10 cellular contexts compared by ENCODE assay signal in genomic region chr20:23629017-23629541, GRCh38. TPM values are rescaled to one million over a fixed set of nuclear protein-coding genes. Genes with fewer than 3 reads are reported as not detected.
DNase-seq lines count a peak whose midpoint lies in the region; ATAC-seq lines count a peak whose summit lies in the region.
"Had no signal": no experiment of that assay in that cellular context is flagged by ENCODE, and none has a peak within 500 bp of the region (broad histone marks: within the 10 kb centered on the region; RNA-seq: fewer than 3 reads in every experiment).

No MANE protein-coding gene starts in this region.

- DNase-seq in LoVo (ENCODE audit: low spot score) (peak; percentile 67), ecto neural progenitor cell (ENCODE audit: low spot score) (peak; percentile 26), lung microvascular endothelial cell (ENCODE audit: low read depth in 2 of 2) (peak; percentile 82 to 86), NCI-H524 (lab: John Stamatoyannopoulos, UW) (no peak), midbrain (lab: John Stamatoyannopoulos, UW) (no peak), NCI-H524 treated with DMSO at 0.1 percent for 48 hours (lab: John Stamatoyannopoulos, UW) (no peak)
- DNase-seq in activated CD8-positive, alpha-beta memory T cell treated with anti-CD3 and anti-CD28 coated beads, Interleukin-2, amount 10 ng/mL, durations not matched to agents 7 days and 5 days: no peak
- DNase-seq: BE2C had no signal

- no peak for ATAC-seq in activated CD8-positive, alpha-beta memory T cell treated with anti-CD3 and anti-CD28 coated beads, Interleukin-2, amount 10 ng/mL, durations not matched to agents 7 days and 5 days
- ATAC-seq: activated T-helper 17 cell treated with anti-CD3 and anti-CD28 coated beads, Interleukin-2, amount 50 U/mL, for 72 hours had no signal

- H3K27ac Mint-ChIP-seq in activated CD8-positive, alpha-beta memory T cell treated with anti-CD3 and anti-CD28 coated beads, Interleukin-2, amount 10 ng/mL, durations not matched to agents 7 days and 5 days: no peak overlapping the region
- H3K27ac Mint-ChIP-seq: activated T-helper 17 cell treated with anti-CD3 and anti-CD28 coated beads, Interleukin-2, amount 50 U/mL, for 72 hours had no signal

- no peaks in the 10 kb centered on the region for H3K36me3 ChIP-seq in ACC112 (ENCODE audit: insufficient read depth, low read length)
- H3K36me3 ChIP-seq: BE2C had no signal

- CTCF ChIA-PET in activated CD8-positive, alpha-beta memory T cell treated with anti-CD3 and anti-CD28 coated beads, Interleukin-2, amount 10 ng/mL, durations not matched to agents 7 days and 5 days (lab: Charles Lee): no interaction called here

- peak overlapping the region; percentile 23; the same call in 1 of the 2 replicates for H3K4me3 ChIP-seq in ACC112 (ENCODE audit: low read depth, low read length)

- no peaks in the 10 kb centered on the region for H3K4me1 Mint-ChIP-seq in activated CD8-positive, alpha-beta memory T cell treated with anti-CD3 and anti-CD28 coated beads, Interleukin-2, amount 10 ng/mL, durations not matched to agents 7 days and 5 days
- H3K4me1 Mint-ChIP-seq: activated T-helper 17 cell treated with anti-CD3 and anti-CD28 coated beads, Interleukin-2, amount 50 U/mL, for 72 hours had no signal

- no peak overlapping the region for H2AFZ ChIP-seq in ACC112 (ENCODE audit: low read length, unreplicated experiment)

- H3K27ac ChIP-seq in ACC112 (ENCODE audit: low read depth, low read length): peak overlapping the region; percentile 83

- no peaks in the 10 kb centered on the region for H3K36me3 Mint-ChIP-seq in activated CD8-positive, alpha-beta memory T cell treated with anti-CD3 and anti-CD28 coated beads, Interleukin-2, amount 10 ng/mL, durations not matched to agents 7 days and 5 days

- peaks cover 45% of the 10 kb centered on the region for H3K4me1 ChIP-seq in ACC112 (ENCODE audit: control insufficient read depth, insufficient read depth, low read length, unreplicated experiment)
- H3K4me1 ChIP-seq: BE2C had no signal

- H3K9me3 Mint-ChIP-seq in activated CD8-positive, alpha-beta memory T cell treated with anti-CD3 and anti-CD28 coated beads, Interleukin-2, amount 10 ng/mL, durations not matched to agents 7 days and 5 days (ENCODE audit: low read depth): no peaks in the 10 kb centered on the region
- H3K9me3 Mint-ChIP-seq: activated T-helper 17 cell treated with anti-CD3 and anti-CD28 coated beads, Interleukin-2, amount 50 U/mL, for 72 hours had no signal

- H3K27me3 ChIP-seq in ACC112 (ENCODE audit: insufficient read depth, low read length): no peaks in the 10 kb centered on the region
- H3K27me3 ChIP-seq: BE2C had no signal

- no peaks in the 10 kb centered on the region for H3K79me2 ChIP-seq in ACC112 (ENCODE audit: control insufficient read depth, insufficient read depth, low read length, unreplicated experiment)

- peaks cover 19% of the 10 kb centered on the region for H3K27me3 Mint-ChIP-seq in activated CD8-positive, alpha-beta memory T cell treated with anti-CD3 and anti-CD28 coated beads, Interleukin-2, amount 10 ng/mL, durations not matched to agents 7 days and 5 days

- no peak overlapping the region for H3K4me3 Mint-ChIP-seq in activated CD8-positive, alpha-beta memory T cell treated with anti-CD3 and anti-CD28 coated beads, Interleukin-2, amount 10 ng/mL, durations not matched to agents 7 days and 5 days
- H3K4me3 Mint-ChIP-seq: activated T-helper 17 cell treated with anti-CD3 and anti-CD28 coated beads, Interleukin-2, amount 50 U/mL, for 72 hours had no signal

RNA-seq across cellular contexts. Expression of gene CST3, which starts 8.7 kb away (rescaled TPM):
- total RNA-seq in lung microvascular endothelial cell: 88.5 and 164 TPM in 2 replicates
- under 1 TPM; 0.47 to 0.61 TPM for total RNA-seq in activated CD8-positive, alpha-beta memory T cell treated with anti-CD3 and anti-CD28 coated beads, Interleukin-2, amount 10 ng/mL, durations not matched to agents 7 days and 5 days
- total RNA-seq: activated T-helper 17 cell treated with anti-CD3 and anti-CD28 coated beads, Interleukin-2, amount 50 U/mL, for 72 hours had no signal

RNA-seq across cellular contexts. Expression of gene CST9, which starts 23.4 kb away (rescaled TPM):
- under 0.01 TPM in 1 of 2 replicates, not detected in the other for total RNA-seq in lung microvascular endothelial cell
- total RNA-seq in activated CD8-positive, alpha-beta memory T cell treated with anti-CD3 and anti-CD28 coated beads, Interleukin-2, amount 10 ng/mL, durations not matched to agents 7 days and 5 days: not detected
- total RNA-seq: activated T-helper 17 cell treated with anti-CD3 and anti-CD28 coated beads, Interleukin-2, amount 50 U/mL, for 72 hours had no signal

RNA-seq across cellular contexts. Expression of gene CST4, which starts 59.8 kb away (rescaled TPM):
- total RNA-seq in lung microvascular endothelial cell: not detected in 2 replicates
- total RNA-seq in activated CD8-positive, alpha-beta memory T cell treated with anti-CD3 and anti-CD28 coated beads, Interleukin-2, amount 10 ng/mL, durations not matched to agents 7 days and 5 days: not detected
- total RNA-seq: activated T-helper 17 cell treated with anti-CD3 and anti-CD28 coated beads, Interleukin-2, amount 50 U/mL, for 72 hours had no signal

Comparison
In these comparisons a context has a peak if more than half of its experiments do, and no peak if none do; other contexts are left out.
1. DNase-seq: peak in LoVo (single experiment), ecto neural progenitor cell (single experiment) and lung microvascular endothelial cell (2 of 2); none in activated CD8-positive, alpha-beta memory T cell treated with anti-CD3 and anti-CD28 coated beads, Interleukin-2, amount 10 ng/mL, durations not matched to agents 7 days and 5 days (single experiment), NCI-H524 (0 of 2), midbrain (single experiment) and NCI-H524 treated with DMSO at 0.1 percent for 48 hours (single experiment).
2. RNA of gene CST3, which starts 8.7 kb away (total RNA-seq): 88.5 to 164 TPM in lung microvascular endothelial cell; 0.47 to 0.61 TPM in activated CD8-positive, alpha-beta memory T cell treated with anti-CD3 and anti-CD28 coated beads, Interleukin-2, amount 10 ng/mL, durations not matched to agents 7 days and 5 days; every median in the first group is over 10 times any median in the second.